ENCODE assay signal across 14 cellular contexts in the genomic region with DNA sequence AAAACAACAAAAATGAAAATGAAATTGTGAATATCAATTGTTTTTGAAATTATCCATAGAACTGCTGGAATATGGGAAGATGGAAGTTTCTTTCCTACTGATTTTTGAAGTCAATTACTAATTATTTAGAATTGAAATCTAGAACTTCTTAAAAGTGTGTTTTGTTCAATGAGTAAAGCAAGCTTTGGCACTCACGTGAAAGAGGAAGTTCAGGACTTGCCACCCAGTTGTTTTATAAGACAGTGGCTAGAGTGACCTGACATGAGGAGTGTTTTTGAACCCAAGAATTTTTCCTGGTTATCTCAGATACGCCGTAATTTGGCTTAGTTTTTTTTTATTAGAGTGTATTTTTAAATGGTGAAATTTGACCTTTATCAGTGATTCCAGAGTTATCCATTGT. TPM values are rescaled to one million over a fixed set of nuclear protein-coding genes. Genes with fewer than 3 reads are reported as not detected.
A peak's percentile ranks its signal among the peaks of the same experiment; 100 is the strongest.
DNase-seq lines count a peak whose midpoint lies in the region; ATAC-seq and TF ChIP-seq lines count a peak whose summit lies in the region.
"Had no signal": no experiment of that assay in that cellular context is flagged by ENCODE, and none has a peak within 500 bp of the region (broad histone marks: within the 10 kb centered on the region; RNA-seq: fewer than 3 reads in every experiment).

No MANE protein-coding gene starts in this region.

- WGBS in mesendoderm (ENCODE audit: extremely low coverage, insufficient coverage, low lambda C conversion rate), result no CpG with 5 or more reads among the region's 3 CpGs

- H3K23ac ChIP-seq in mesendoderm (ENCODE audit: low read length), result no peak overlapping the region

- CTCF ChIA-PET in Calu3 (lab: Charles Lee), result interaction anchor here (0.7 to 1.0 kb wide), 2 partner anchors 153 to 194 kb away, joined by 3 read pairs; no protein-coding TSS in a partner anchor

- H3K56ac ChIP-seq in mesendoderm (ENCODE audit: low read length), result no peak overlapping the region

- peak overlapping the region; percentile 76 for H3K4me3 Mint-ChIP-seq in Calu3 (ENCODE audit: low read depth, unreplicated experiment)
- H3K4me3 Mint-ChIP-seq in brain, result peak overlapping the region in 3 of 5 experiments; percentile 57 to 70 (median 67)
- H3K4me3 Mint-ChIP-seq in natural killer cell treated with Interleukin-12 subunit alpha and Interleukin-12 subunit beta and Interleukin-15 and Interleukin-18, amount 100 ng/mL, for 72 hours, result peak overlapping the region; percentile 81
- H3K4me3 Mint-ChIP-seq: activated CD4-positive, alpha-beta T cell treated with anti-CD3 and anti-CD28 coated beads for 36 hours had no signal

- H3K18ac ChIP-seq in mesendoderm (ENCODE audit: low read length), result no peak overlapping the region

- no peaks in the 10 kb centered on the region for H3K36me3 ChIP-seq in mesendoderm (ENCODE audit: control insufficient read depth, insufficient read depth, low read length)
- H3K36me3 ChIP-seq: SJCRH30 had no signal

- H3K4me2 ChIP-seq in mesendoderm (ENCODE audit: low read length), result no peak overlapping the region
- H3K4me2 ChIP-seq: KMS-11 had no signal

- H4K8ac ChIP-seq in mesendoderm (ENCODE audit: low read depth, low read length), result no peak overlapping the region

- no peak overlapping the region for H2BK5ac ChIP-seq in mesendoderm (ENCODE audit: low read length)

- no peaks in the 10 kb centered on the region for H3K4me1 ChIP-seq in mesendoderm (ENCODE audit: control insufficient read depth, low read depth, low read length)

- no TSS peak for BruUV-seq in Calu3 (replicated peaks; lab: Mats Ljungman, UMichigan)

- peaks cover 18% of the 10 kb centered on the region for H3K4me1 Mint-ChIP-seq in Calu3 (ENCODE audit: low read depth, unreplicated experiment)
- H3K4me1 Mint-ChIP-seq in brain, result peaks cover 40% of the 10 kb centered on the region
- H3K4me1 Mint-ChIP-seq in natural killer cell treated with Interleukin-12 subunit alpha and Interleukin-12 subunit beta and Interleukin-15 and Interleukin-18, amount 100 ng/mL, for 72 hours (ENCODE audit: low read depth in 2 of 2), result peaks cover 24 to 36% of the 10 kb centered on the region in 2 donors

- H2AK5ac ChIP-seq in mesendoderm (ENCODE audit: low read length), result no peak overlapping the region

- H3K79me1 ChIP-seq in mesendoderm (ENCODE audit: low read length), result no peaks in the 10 kb centered on the region

- H3K79me2 ChIP-seq in mesendoderm (ENCODE audit: control insufficient read depth, insufficient read depth, low read length), result no peaks in the 10 kb centered on the region

- H3K9ac ChIP-seq in mesendoderm (ENCODE audit: low read length), result no peak overlapping the region
- H3K9ac ChIP-seq: KMS-11 had no signal

- intact Hi-C loops in Calu3 (cut with micrococcal nuclease; ENCODE audit: unreplicated experiment) (no loop called here), left colon (cut with DNase I, micrococcal nuclease) (no loop called here)

- H3K27ac ChIP-seq in mesendoderm (ENCODE audit: low read depth, low read length), result no peak overlapping the region
- H3K27ac ChIP-seq: KMS-11, SJCRH30 had no signal

- no peaks in the 10 kb centered on the region for H3K27me3 Mint-ChIP-seq in Calu3 (ENCODE audit: unreplicated experiment)
- H3K27me3 Mint-ChIP-seq in brain, result peaks cover 7% of the 10 kb centered on the region
- H3K27me3 Mint-ChIP-seq in natural killer cell treated with Interleukin-12 subunit alpha and Interleukin-12 subunit beta and Interleukin-15 and Interleukin-18, amount 100 ng/mL, for 72 hours, result no peaks in the 10 kb centered on the region
- H3K27me3 Mint-ChIP-seq: activated CD4-positive, alpha-beta T cell treated with anti-CD3 and anti-CD28 coated beads for 36 hours had no signal

- no peak overlapping the region for H4K5ac ChIP-seq in mesendoderm (ENCODE audit: low read length)

- no peak overlapping the region for H2BK15ac ChIP-seq in mesendoderm (replicated peaks; ENCODE audit: low read depth)

- DNase-seq in Calu3, result no peak
- DNase-seq in NB4 (ENCODE audit: low read depth), result peak; percentile 71
- no peak for DNase-seq in natural killer cell treated with Interleukin-12 subunit alpha and Interleukin-12 subunit beta and Interleukin-15 and Interleukin-18, amount 100 ng/mL, for 72 hours (ENCODE audit: low spot score)
- DNase-seq in activated effector memory CD4-positive, alpha-beta T cell treated with Interleukin-2 at 50 U/mL for 16 hours, result no peak
- DNase-seq in mesendoderm, result no peak
- no peak for DNase-seq in left colon
- DNase-seq: activated CD4-positive, alpha-beta T cell treated with anti-CD3 and anti-CD28 coated beads for 36 hours; foreskin melanocyte; SJCRH30; thyroid gland had no signal

- peak overlapping the region; percentile 71 for H3K4me3 ChIP-seq in NB4 (ENCODE audit: low read depth, low read length)
- H3K4me3 ChIP-seq in mesendoderm (ENCODE audit: low read length), result no peak overlapping the region
- H3K4me3 ChIP-seq: SJCRH30, thyroid gland had no signal

- H3K27me3 ChIP-seq in mesendoderm (ENCODE audit: insufficient read depth, low read length, poor library complexity), result no peaks in the 10 kb centered on the region
- H3K27me3 ChIP-seq: SJCRH30, thyroid gland had no signal

- no peak for ATAC-seq in natural killer cell treated with Interleukin-12 subunit alpha and Interleukin-12 subunit beta and Interleukin-15 and Interleukin-18, amount 100 ng/mL, for 72 hours
- ATAC-seq in GM18868 (IDR thresholded peaks at IDR 0.05; ENCODE audit: unreplicated experiment) (no peak), left colon (no peak)
- ATAC-seq: activated CD4-positive, alpha-beta T cell treated with anti-CD3 and anti-CD28 coated beads for 36 hours had no signal

- H3K27ac Mint-ChIP-seq in Calu3 (ENCODE audit: unreplicated experiment) (peak overlapping the region; percentile 93), brain (peak overlapping the region in 3 of 5 experiments; percentile 57 to 76 (median 72))
- H3K27ac Mint-ChIP-seq in natural killer cell treated with Interleukin-12 subunit alpha and Interleukin-12 subunit beta and Interleukin-15 and Interleukin-18, amount 100 ng/mL, for 72 hours, result peak overlapping the region; percentile 58 to 65
- H3K27ac Mint-ChIP-seq: activated CD4-positive, alpha-beta T cell treated with anti-CD3 and anti-CD28 coated beads for 36 hours; activated T-helper 2 cell treated with anti-CD3 and anti-CD28 coated beads, Interferon-gamma antibody, Interleukin-2, Interleukin-4, amounts not matched to agents 10 μg/mL and 5 μg/mL and 100 μg/mL, durations not matched to agents 14 hours and 24 hours and 36 hours had no signal

- TF ChIP-seq POLR2A in NB4 (IDR thresholded peaks at IDR 0.05; ENCODE audit: extremely low read depth, insufficient read length), result no peak

- no peak overlapping the region for H2BK120ac ChIP-seq in mesendoderm (ENCODE audit: low read depth, low read length)

- no peaks in the 10 kb centered on the region for H3K9me3 Mint-ChIP-seq in Calu3 (ENCODE audit: low read depth, unreplicated experiment)
- no peaks in the 10 kb centered on the region for H3K9me3 Mint-ChIP-seq in brain
- no peaks in the 10 kb centered on the region for H3K9me3 Mint-ChIP-seq in natural killer cell treated with Interleukin-12 subunit alpha and Interleukin-12 subunit beta and Interleukin-15 and Interleukin-18, amount 100 ng/mL, for 72 hours
- H3K9me3 Mint-ChIP-seq: activated T-helper 2 cell treated with anti-CD3 and anti-CD28 coated beads, Interferon-gamma antibody, Interleukin-2, Interleukin-4, amounts not matched to agents 10 μg/mL and 5 μg/mL and 100 μg/mL, durations not matched to agents 14 hours and 24 hours and 36 hours had no signal

- no peak overlapping the region for H3K4ac ChIP-seq in mesendoderm (ENCODE audit: low read depth, low read length)

- peaks cover 55% of the 10 kb centered on the region for H3K36me3 Mint-ChIP-seq in Calu3 (ENCODE audit: insufficient read depth, unreplicated experiment)
- peaks cover 35% of the 10 kb centered on the region for H3K36me3 Mint-ChIP-seq in brain
- peaks cover 34% of the 10 kb centered on the region for H3K36me3 Mint-ChIP-seq in natural killer cell treated with Interleukin-12 subunit alpha and Interleukin-12 subunit beta and Interleukin-15 and Interleukin-18, amount 100 ng/mL, for 72 hours

- TF ChIP-seq CTCF in Calu3 (IDR thresholded peaks at IDR 0.05; ENCODE audit: unreplicated experiment) (no peak), NB4 (IDR thresholded peaks at IDR 0.05; ENCODE audit: low read depth, low read length) (no peak), brain (conservative IDR thresholded peaks at IDR 0.05) (no peak)

RNA-seq across cellular contexts. Expression of a gene that starts 3.5 kb away (rescaled TPM):
- total RNA-seq in Calu3 (2022) (13.3 and 17.4 TPM in 2 replicates), left colon (100 to 1,000 TPM; 136 to 244 TPM)
- polyA plus RNA-seq in brain (ENCODE audit: insufficient read depth, low read depth, low replicate concordance), result 4.7 TPM
- 10 to 100 TPM; 27.6 to 42.7 TPM for total RNA-seq in natural killer cell treated with Interleukin-12 subunit alpha and Interleukin-12 subunit beta and Interleukin-15 and Interleukin-18, amount 100 ng/mL, for 72 hours
- 2.1 TPM for polyA plus RNA-seq in mesendoderm (2013, experiment 1 of 2)
- polyA plus RNA-seq in mesendoderm (2013, experiment 2 of 2), result 1.8 TPM

RNA-seq across cellular contexts. Expression of a gene that starts 24.6 kb away (rescaled TPM):
- total RNA-seq in Calu3 (2022) (36.3 and 39.8 TPM in 2 replicates), left colon (10 to 100 TPM; 30.7 to 32.7 TPM)
- 55.3 TPM for polyA plus RNA-seq in brain (ENCODE audit: insufficient read depth, low read depth, low replicate concordance)
- 10 to 100 TPM; 43.0 to 64.4 TPM for total RNA-seq in natural killer cell treated with Interleukin-12 subunit alpha and Interleukin-12 subunit beta and Interleukin-15 and Interleukin-18, amount 100 ng/mL, for 72 hours
- polyA plus RNA-seq in mesendoderm (2013, experiment 1 of 2), result 99.0 TPM
- 97.4 TPM for polyA plus RNA-seq in mesendoderm (2013, experiment 2 of 2)

RNA-seq across cellular contexts. Expression of a gene that starts 43.0 kb away (rescaled TPM):
- 0.17 and 0.27 TPM in 2 replicates for total RNA-seq in Calu3 (2022)
- 4.1 TPM for polyA plus RNA-seq in brain (ENCODE audit: insufficient read depth, low read depth, low replicate concordance)
- total RNA-seq in natural killer cell treated with Interleukin-12 subunit alpha and Interleukin-12 subunit beta and Interleukin-15 and Interleukin-18, amount 100 ng/mL, for 72 hours, result under 1 TPM; 0.55 to 0.84 TPM
- 0.32 TPM for polyA plus RNA-seq in mesendoderm (2013, experiment 1 of 2)
- 0.29 TPM for polyA plus RNA-seq in mesendoderm (2013, experiment 2 of 2)
- total RNA-seq in left colon, result 1 to 10 TPM in 1 of 2 donors, under 1 TPM in 1; 0.43 to 1.2 TPM
